7 cellular contexts compared by ENCODE assay signal in genomic region chr19:36268081-36268480, GRCh38. TPM values are rescaled to one million over a fixed set of nuclear protein-coding genes. Genes with fewer than 3 reads are reported as not detected.
DNase-seq lines count a peak whose midpoint lies in the region; ATAC-seq, FAIRE-seq and TF ChIP-seq lines count a peak whose summit lies in the region.
"Not testable (repeated sequence)": the region's sequence is repeated elsewhere in the genome, so short reads cannot be mapped to it uniquely, and the experiment has no call there.

No MANE protein-coding gene starts in this region.

- H3K4me2 ChIP-seq in H9 (ENCODE audit: insufficient read depth, insufficient read length, low read length); K562 (ENCODE audit: insufficient read depth, low read length); osteoblast (ENCODE audit: insufficient read depth, low read length): not testable (repeated sequence)

- H3K27ac Mint-ChIP-seq in H9: peak overlapping the region in 2 of 3 experiments; percentile 67 to 86; a peak in 3 of 7 replicates

- H3K79me2 ChIP-seq in H9 (ENCODE audit: insufficient read depth, low read length); K562 (ENCODE audit: control insufficient read depth, insufficient read depth, low read length); osteoblast (ENCODE audit: insufficient read depth, low read length): not testable (repeated sequence)

- not testable (repeated sequence) for H3K9me3 ChIP-seq in H9 (ENCODE audit: control insufficient read depth, low read depth, low read length); K562 (replicated peaks; ENCODE audit: control insufficient read depth, insufficient read depth, low read depth, low read length); osteoblast (ENCODE audit: low read depth, low read length)
- peaks cover 0 to 49% (median 39%) of the 10 kb centered on the region in 8 donors for H3K9me3 ChIP-seq in spleen

- POLR2A ChIA-PET in K562 (lab: Yijun Ruan, JAX): not testable (repeated sequence)

- not testable (repeated sequence) for H4K91ac ChIP-seq in H9 (ENCODE audit: insufficient read length, low read depth, low read length)

- no CpG with 5 or more reads among the region's 21 CpGs for WGBS in H9 (ENCODE audit: extremely low coverage, insufficient read length, low lambda C conversion rate)
- WGBS in K562 (ENCODE audit: insufficient coverage, low coverage, missing lambda C conversion rate): 13% methylated on average over 15 of the region's 21 CpGs
- 89 to 98% (median 93%) methylated on average over 7 to 21 of the region's 21 CpGs for WGBS in spleen, 5 donors

- in situ Hi-C loops in K562 (cut with MboI): not testable (repeated sequence)

- not testable (repeated sequence) for H2BK20ac ChIP-seq in H9 (ENCODE audit: low read depth, low read length, poor library complexity, severe bottlenecking)

- H3K4me3 ChIP-seq in K562; osteoblast (ENCODE audit: insufficient read depth, low read length); spleen: not testable (repeated sequence)

- not testable (repeated sequence) for H3K4ac ChIP-seq in H9 (ENCODE audit: low read depth, low read length)

- H3K23ac ChIP-seq in H9 (ENCODE audit: insufficient read length, low read depth, low read length): not testable (repeated sequence)

- not testable (repeated sequence) for H3T11ph ChIP-seq in H9 (ENCODE audit: low read length)

- not testable (repeated sequence) for H3K14ac ChIP-seq in H9 (ENCODE audit: insufficient read depth, low read length)

- BruUV-seq in K562 (replicated peaks; lab: Mats Ljungman, UMichigan): not testable (repeated sequence)

- TF ChIP-seq POLR2A in K562 (conservative IDR thresholded peaks at IDR 0.05); spleen (IDR thresholded peaks at IDR 0.05): not testable (repeated sequence)

- H3K4me1 ChIP-seq in H9 (ENCODE audit: insufficient read depth, low read length); osteoblast (ENCODE audit: insufficient read depth, low read length); spleen: not testable (repeated sequence)
- peaks cover 0 to 16% of the 10 kb centered on the region in 2 experiments; a peak in 2 of 5 replicates for H3K4me1 ChIP-seq in K562 (replicated peaks in 1 of 2; ENCODE audit: control insufficient read depth in 2 of 2, insufficient read depth in 2 of 2, low read length in 2 of 2)

- CTCF ChIA-PET in K562 (lab: Yijun Ruan, JAX; ENCODE audit: low intra/inter-chr PET ratio): not testable (repeated sequence)

- not testable (repeated sequence) for TF ChIP-seq RAD21 in K562 (CRISPR knock-in tag; conservative IDR thresholded peaks at IDR 0.05 in 1 of 2, IDR thresholded peaks at IDR 0.05 in 1 of 2)

- not testable (repeated sequence) for H2BK12ac ChIP-seq in H9 (ENCODE audit: insufficient read length, low read depth, low read length)

- not testable (repeated sequence) for H3K79me1 ChIP-seq in H9 (ENCODE audit: insufficient read depth, low read depth, low read length, poor library complexity, severe bottlenecking)

- not testable (repeated sequence) for H2AK5ac ChIP-seq in H9 (ENCODE audit: insufficient read length, low read length)

- not testable (repeated sequence) for H2BK5ac ChIP-seq in H9 (ENCODE audit: insufficient read length, low read length)

- not testable (repeated sequence) for H4K5ac ChIP-seq in H9 (ENCODE audit: insufficient read length, low read depth, low read length)

- H3K23me2 ChIP-seq in H9 (ENCODE audit: insufficient read length, low read depth, low read length, poor library complexity, severe bottlenecking): not testable (repeated sequence)

- H3K27me3 ChIP-seq in H9 (ENCODE audit: insufficient read depth, low read length); osteoblast (ENCODE audit: insufficient read depth, low read length); spleen (replicated peaks in 1 of 7): not testable (repeated sequence)
- H3K27me3 ChIP-seq in K562 (ENCODE audit: control insufficient read depth in 2 of 2, insufficient read depth in 2 of 2, low read length in 2 of 2): peaks cover 0 to 10% of the 10 kb centered on the region in 2 experiments; a peak in 1 of 5 replicates

- H3K4me1 Mint-ChIP-seq in H9: not testable (repeated sequence)

- not testable (repeated sequence) for H2AFZ ChIP-seq in H9 (ENCODE audit: low read length); K562 (ENCODE audit: low read depth, low read length); osteoblast (ENCODE audit: low read length)

- not testable (repeated sequence) for H4K8ac ChIP-seq in H9 (replicated peaks; ENCODE audit: insufficient read length, low read depth, low read length)

- H3K9ac ChIP-seq in H9 (ENCODE audit: extremely low read depth, insufficient read length, low read length); K562 (ENCODE audit: insufficient read depth in 1 of 2, low read depth in 2 of 2, low read length in 2 of 2): not testable (repeated sequence)

- H3K27ac ChIP-seq in H9 (ENCODE audit: insufficient read length, low read depth, low read length); K562 (ENCODE audit: extremely low read depth, low read depth, low read length); osteoblast (ENCODE audit: low read depth, low read length); spleen: not testable (repeated sequence)

- not testable (repeated sequence) for H3K9me3 Mint-ChIP-seq in H9

- not testable (repeated sequence) for H3K9me1 ChIP-seq in K562 (ENCODE audit: control insufficient read depth, insufficient read depth, low read length)

- H3K27me3 Mint-ChIP-seq in H9 (ENCODE audit: low read depth): not testable (repeated sequence)

- H2BK120ac ChIP-seq in H9 (ENCODE audit: low read depth, low read length, poor library complexity, severe bottlenecking): not testable (repeated sequence)

- H3K56ac ChIP-seq in H9 (ENCODE audit: insufficient read length, low read depth, low read length): not testable (repeated sequence)

- TF ChIP-seq EP300 in K562 (IDR thresholded peaks at IDR 0.05; ENCODE audit: low read length): not testable (repeated sequence)

- H3K18ac ChIP-seq in H9 (ENCODE audit: insufficient read length, low read depth, low read length): not testable (repeated sequence)

- H3K4me3 Mint-ChIP-seq in H9: not testable (repeated sequence)

- intact Hi-C loops in K562 (cut with micrococcal nuclease); posterior vena cava (cut with DNase I); spleen (cut with DNase I; ENCODE audit: low total_unique reads): not testable (repeated sequence)

- H3K36me3 ChIP-seq in K562 (ENCODE audit: control insufficient read depth, insufficient read depth, low read length); osteoblast (ENCODE audit: insufficient read depth, low read length); spleen: not testable (repeated sequence)

- not testable (repeated sequence) for ATAC-seq in K562

- not testable (repeated sequence) for H2BK15ac ChIP-seq in H9 (ENCODE audit: low read depth, low read length)

- H4K20me1 ChIP-seq in H9 (ENCODE audit: control insufficient read depth, insufficient read depth, insufficient read length); K562 (replicated peaks; ENCODE audit: control insufficient read depth, insufficient read depth, low read length); osteoblast (ENCODE audit: insufficient read depth, low read length): not testable (repeated sequence)

- peaks cover 0 to 23% (median 12%) of the 10 kb centered on the region in 3 experiments; a peak in 6 of 7 replicates for H3K36me3 Mint-ChIP-seq in H9 (ENCODE audit: insufficient read depth in 1 of 3, low read depth in 3 of 3)

- TF ChIP-seq CTCF in H9 (conservative IDR thresholded peaks at IDR 0.05); K562 (IDR thresholded peaks at IDR 0.05 in 2 of 3, conservative IDR thresholded peaks at IDR 0.05 in 1 of 3; ENCODE audit: insufficient read depth in 2 of 3, low read depth in 1 of 3, low read length in 3 of 3); osteoblast (IDR thresholded peaks at IDR 0.05; ENCODE audit: extremely low read depth, low read depth, low read length); spleen (IDR thresholded peaks at IDR 0.05 in 8 of 11, conservative IDR thresholded peaks at IDR 0.05 in 3 of 11): not testable (repeated sequence)

- DNase-seq in H9; K562 (ENCODE audit: extremely low read depth in 1 of 4, low spot score in 3 of 4): not testable (repeated sequence)
- DNase-seq in activated CD8-positive, alpha-beta memory T cell treated with anti-CD3 and anti-CD28 coated beads for 24 hours: peak; percentile 35
- DNase-seq in osteoblast (ENCODE audit: insufficient read length, low spot score, missing footprints) (peak; percentile 82), posterior vena cava (ENCODE audit: low spot score) (peak; percentile 18), spleen (peak; percentile 22), ureter (ENCODE audit: low spot score) (peak; percentile 38)

- FAIRE-seq in K562 (lab: Jason Lieb, UNC): not testable (repeated sequence)

RNA-seq across cellular contexts. Expression of gene ZNF146, which starts 53.2 kb away (rescaled TPM):
- total RNA-seq in H9 (2021) (166 and 167 TPM in 2 replicates), K562 (2014; rRNA removed) (102 TPM in 2 replicates), K562 (2014; rRNA removed; fragmentation: Illumina TruSeq; extraction: Trizol) (195 and 223 TPM in 2 replicates), K562 (2015; rRNA removed; fragmentation: Illumina TruSeq; extraction: Trizol) (182 and 187 TPM in 2 replicates), K562 (2021) (92.4 and 99.9 TPM in 2 replicates), osteoblast (65.7 and 82.2 TPM in 2 replicates), posterior vena cava (10 to 100 TPM; 40.2 to 41.7 TPM), spleen (10 to 100 TPM; 43.6 to 66.3 (median 54.4) TPM), ureter (70.3 TPM)
- 59.1 and 134 TPM in 2 replicates for total RNA-seq in K562 (2011; cell fraction: chromatin; rRNA removed; ENCODE audit: low replicate concordance)
- total RNA-seq in K562 (2011; cell fraction: nucleolus; rRNA removed): 39.9 and 49.0 TPM in 2 replicates
- 83.6 and 109 TPM in 2 replicates for total RNA-seq in K562 (2011; cell fraction: nucleoplasm; rRNA removed)
- polyA plus RNA-seq in K562 (2011; rRNA removed) (98.8 and 124 TPM in 2 replicates), K562 (2014; fragmentation: Illumina TruSeq; extraction: Trizol) (146 and 185 TPM in 2 replicates), K562 (2014; fragmentation: Nextera tagmentation; extraction: Ambion mirVana) (100 to 1,000 TPM in 1 of 2 experiments, 10 to 100 TPM in 1; 36.2 to 116 TPM), K562 (2014; rRNA removed) (102 and 107 TPM in 2 replicates), spleen (10 to 100 TPM; 19.1 to 27.0 (median 21.3) TPM)
- polyA plus RNA-seq in K562 (2011; cell fraction: cytosol; rRNA removed): 14.8 and 36.3 TPM in 2 replicates
- 21.8 and 34.3 TPM in 2 replicates for polyA plus RNA-seq in K562 (2011; cell fraction: nucleus; rRNA removed)
- polyA plus RNA-seq in K562 (2012): 66.6 and 84.1 TPM in 2 replicates
- polyA minus RNA-seq in K562 (2011; rRNA and poly(A)+ RNA removed): 160 and 197 TPM in 2 replicates
- 52.6 and 57.3 TPM in 2 replicates for polyA minus RNA-seq in K562 (2011; cell fraction: cytosol; rRNA and poly(A)+ RNA removed)
- 15.9 and 36.4 TPM in 2 replicates for polyA minus RNA-seq in K562 (2011; cell fraction: nucleus; rRNA and poly(A)+ RNA removed)

RNA-seq across cellular contexts. Expression of gene ZNF565, which starts 53.6 kb away (rescaled TPM):
- total RNA-seq in H9 (2021): 4.8 and 5.3 TPM in 2 replicates
- total RNA-seq in K562 (2011; cell fraction: chromatin; rRNA removed; ENCODE audit: low replicate concordance): 7.4 and 10.8 TPM in 2 replicates
- total RNA-seq in K562 (2011; cell fraction: nucleolus; rRNA removed): 5.0 and 5.5 TPM in 2 replicates
- 4.0 and 5.6 TPM in 2 replicates for total RNA-seq in K562 (2011; cell fraction: nucleoplasm; rRNA removed)
- total RNA-seq in K562 (2014; rRNA removed): 1.3 TPM in 2 replicates
- 2.9 and 3.0 TPM in 2 replicates for total RNA-seq in K562 (2014; rRNA removed; fragmentation: Illumina TruSeq; extraction: Trizol)
- 2.5 and 3.0 TPM in 2 replicates for total RNA-seq in K562 (2015; rRNA removed; fragmentation: Illumina TruSeq; extraction: Trizol)
- 1.8 TPM in 2 replicates for total RNA-seq in K562 (2021)
- polyA plus RNA-seq in K562 (2011; rRNA removed): 2.6 and 3.2 TPM in 2 replicates
- 0.82 and 1.1 TPM in 2 replicates for polyA plus RNA-seq in K562 (2011; cell fraction: cytosol; rRNA removed)
- 2.7 and 3.9 TPM in 2 replicates for polyA plus RNA-seq in K562 (2011; cell fraction: nucleus; rRNA removed)
- polyA plus RNA-seq in K562 (2012): 1.2 and 1.3 TPM in 2 replicates
- 1.8 and 2.3 TPM in 2 replicates for polyA plus RNA-seq in K562 (2014; fragmentation: Illumina TruSeq; extraction: Trizol)
- 1 to 10 TPM; 2.6 to 2.7 TPM for polyA plus RNA-seq in K562 (2014; fragmentation: Nextera tagmentation; extraction: Ambion mirVana)
- 1.7 and 2.5 TPM in 2 replicates for polyA plus RNA-seq in K562 (2014; rRNA removed)
- polyA minus RNA-seq in K562 (2011; rRNA and poly(A)+ RNA removed): 4.2 and 5.2 TPM in 2 replicates
- 1.1 and 2.1 TPM in 2 replicates for polyA minus RNA-seq in K562 (2011; cell fraction: cytosol; rRNA and poly(A)+ RNA removed)
- polyA minus RNA-seq in K562 (2011; cell fraction: nucleus; rRNA and poly(A)+ RNA removed): 1.2 and 2.3 TPM in 2 replicates
- total RNA-seq in osteoblast: 6.9 and 7.1 TPM in 2 replicates
- 1 to 10 TPM; 5.2 to 5.3 TPM for total RNA-seq in posterior vena cava
- total RNA-seq in spleen: 1 to 10 TPM; 3.1 to 7.1 (median 4.4) TPM
- 1 to 10 TPM; 1.2 to 1.7 (median 1.6) TPM for polyA plus RNA-seq in spleen
- 7.5 TPM for total RNA-seq in ureter
